12 cellular contexts compared by ENCODE assay signal in the genomic region with DNA sequence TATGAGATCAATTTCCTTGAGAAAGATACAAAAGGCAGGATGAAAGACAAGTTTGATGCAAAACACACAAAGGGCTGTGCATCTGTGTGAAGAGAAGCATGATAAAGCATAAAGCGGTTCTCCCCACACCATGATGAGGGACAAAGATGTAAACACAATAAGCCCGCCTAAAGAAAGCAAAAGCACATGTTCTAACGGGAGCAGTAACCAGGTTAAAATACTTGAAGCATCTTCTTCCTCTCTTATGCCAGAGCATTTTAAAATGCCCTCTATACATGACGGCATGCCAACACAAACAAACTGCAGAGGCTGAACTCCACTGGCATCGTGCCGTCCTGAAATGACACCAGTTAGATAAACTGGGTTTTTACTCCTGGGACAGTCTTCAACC.
DNase-seq lines count a peak whose midpoint lies in the region; ATAC-seq and TF ChIP-seq lines count a peak whose summit lies in the region.
"Had no signal": no experiment of that assay in that cellular context is flagged by ENCODE, and none has a peak within 500 bp of the region (broad histone marks: within the 10 kb centered on the region; RNA-seq: fewer than 3 reads in every experiment).

No MANE protein-coding gene starts in this region.

- WGBS in IMR-90 (ENCODE audit: extremely low coverage in 2 of 2, insufficient read length in 1 of 2), 2 experiments: no CpG with 5 or more reads among the region's 6 CpGs
- 13 to 15% methylated on average over 6 of the region's 6 CpGs for WGBS in body of pancreas, 2 donors

- peak overlapping the region; percentile 51; the same call in 1 of the 2 replicates for H3K18ac ChIP-seq in IMR-90 (ENCODE audit: low read depth, low read length)

- no peak overlapping the region for H3K4ac ChIP-seq in IMR-90 (ENCODE audit: low read depth, low read length)

- no peak overlapping the region for H3K27ac Mint-ChIP-seq in stimulated activated effector memory CD8-positive, alpha-beta T cell treated with anti-CD3 and anti-CD28 coated beads, Interleukin-12 subunit alpha, Interleukin-12 subunit beta, amount 100 ng/mL, for 72 hours

- H3K36me3 ChIP-seq in IMR-90 (ENCODE audit: control insufficient read depth, insufficient read depth, low read length) (no peaks in the 10 kb centered on the region; the same call in 1 of the 2 replicates), body of pancreas (replicated peaks in 1 of 2; ENCODE audit: insufficient read depth in 1 of 2, low read depth in 2 of 2) (no peaks in the 10 kb centered on the region)
- H3K36me3 ChIP-seq in effector memory CD4-positive, alpha-beta T cell (ENCODE audit: control insufficient read depth, insufficient read depth, low read length): no peaks in the 10 kb centered on the region

- dilution Hi-C loops in IMR-90 (cut with HindIII; ENCODE audit: low sequenced_read_pairs, unreplicated experiment): no loop called here

- no peaks in the 10 kb centered on the region for H3K36me3 Mint-ChIP-seq in stimulated activated effector memory CD8-positive, alpha-beta T cell treated with anti-CD3 and anti-CD28 coated beads, Interleukin-12 subunit alpha, Interleukin-12 subunit beta, amount 100 ng/mL, for 72 hours

- no peaks in the 10 kb centered on the region for H4K20me1 ChIP-seq in IMR-90 (ENCODE audit: insufficient read depth, low read length)

- H3K27me3 ChIP-seq in IMR-90 (ENCODE audit: control insufficient read depth, insufficient read depth, low read length): no peaks in the 10 kb centered on the region
- no peaks in the 10 kb centered on the region for H3K27me3 ChIP-seq in body of pancreas
- H3K27me3 ChIP-seq in layer of hippocampus (ENCODE audit: control insufficient read depth, insufficient read depth, low read length): no peaks in the 10 kb centered on the region
- H3K27me3 ChIP-seq in effector memory CD4-positive, alpha-beta T cell (replicated peaks; ENCODE audit: control insufficient read depth, insufficient read depth, low read length, poor library complexity, severe bottlenecking): no peaks in the 10 kb centered on the region

- peak overlapping the region; percentile 35; the same call in 1 of the 2 replicates for H4K5ac ChIP-seq in IMR-90 (ENCODE audit: low read depth, low read length)

- H3K4me1 ChIP-seq in IMR-90 (ENCODE audit: control insufficient read depth, insufficient read depth, low read length) (peaks cover 8% of the 10 kb centered on the region; the same call in 1 of the 2 replicates), body of pancreas (peaks cover 30% of the 10 kb centered on the region)
- H3K4me1 ChIP-seq in effector memory CD4-positive, alpha-beta T cell (ENCODE audit: control insufficient read depth, insufficient read depth, low read length, poor library complexity, severe bottlenecking): no peaks in the 10 kb centered on the region

- CTCF ChIA-PET in IMR-90 (lab: Yijun Ruan, JAX): no interaction called here

- H2BK15ac ChIP-seq in IMR-90 (ENCODE audit: low read depth, low read length): no peak overlapping the region

- no peak overlapping the region for H2AK5ac ChIP-seq in IMR-90 (ENCODE audit: low read depth, low read length)

- H3K27ac ChIP-seq in IMR-90 (ENCODE audit: insufficient read depth, low read length): no peak overlapping the region
- peak overlapping the region in 2 of 4 donors; percentile 6 to 48 for H3K27ac ChIP-seq in body of pancreas
- peak overlapping the region; percentile 64 for H3K27ac ChIP-seq in layer of hippocampus (ENCODE audit: low read depth, low read length)
- peak overlapping the region; percentile 79 for H3K27ac ChIP-seq in substantia nigra (ENCODE audit: low read depth, low read length, poor library complexity, severe bottlenecking)
- H3K27ac ChIP-seq in effector memory CD4-positive, alpha-beta T cell (ENCODE audit: insufficient read depth, low read length, poor library complexity, severe bottlenecking): no peak overlapping the region
- H3K27ac ChIP-seq: HL-60, SK-N-MC had no signal

- H3K9me3 Mint-ChIP-seq in stimulated activated effector memory CD8-positive, alpha-beta T cell treated with anti-CD3 and anti-CD28 coated beads, Interleukin-12 subunit alpha, Interleukin-12 subunit beta, amount 100 ng/mL, for 72 hours: peaks cover 18% of the 10 kb centered on the region

- H3K9me1 ChIP-seq in IMR-90 (ENCODE audit: insufficient read depth, low read length): 0 out of 2 replicates have a peak, but pooled peaks cover 3% of the 10 kb centered on the region

- no peak for TF ChIP-seq POLR2A in IMR-90 (IDR thresholded peaks at IDR 0.05; ENCODE audit: low read depth, low read length)
- no peak for TF ChIP-seq POLR2A in body of pancreas (IDR thresholded peaks at IDR 0.05)

- H3K9ac ChIP-seq in IMR-90 (ENCODE audit: low read depth, low read length): no peak overlapping the region

- H2BK5ac ChIP-seq in IMR-90 (ENCODE audit: low read depth, low read length, poor library complexity, severe bottlenecking): peak overlapping the region; percentile 18

- H3K4me3 Mint-ChIP-seq in stimulated activated effector memory CD8-positive, alpha-beta T cell treated with anti-CD3 and anti-CD28 coated beads, Interleukin-12 subunit alpha, Interleukin-12 subunit beta, amount 100 ng/mL, for 72 hours: no peak overlapping the region

- intact Hi-C loops in IMR-90 (cut with micrococcal nuclease): no loop called here
- intact Hi-C loops in body of pancreas (cut with DNase I): no loop called here

- H3K4me2 ChIP-seq in IMR-90 (ENCODE audit: low read depth, low read length): peak overlapping the region; percentile 74

- TF ChIP-seq CTCF in IMR-90 (conservative IDR thresholded peaks at IDR 0.05; ENCODE audit: low read depth, low read length) (no peak), body of pancreas (IDR thresholded peaks at IDR 0.05) (no peak)

- peak overlapping the region; percentile 36 for H3K23ac ChIP-seq in IMR-90 (ENCODE audit: low read depth, low read length)

- H3K4me1 Mint-ChIP-seq in stimulated activated effector memory CD8-positive, alpha-beta T cell treated with anti-CD3 and anti-CD28 coated beads, Interleukin-12 subunit alpha, Interleukin-12 subunit beta, amount 100 ng/mL, for 72 hours: no peaks in the 10 kb centered on the region

- no peak overlapping the region for H4K91ac ChIP-seq in IMR-90 (ENCODE audit: insufficient read depth, low read depth, low read length)

- no peak overlapping the region for H2AK9ac ChIP-seq in IMR-90 (replicated peaks; ENCODE audit: low read depth, low read length, poor library complexity)

- H2BK20ac ChIP-seq in IMR-90 (ENCODE audit: low read depth, low read length): no peak overlapping the region

- no peak overlapping the region for H2AFZ ChIP-seq in IMR-90 (replicated peaks; ENCODE audit: low read length, poor library complexity)

- TF ChIP-seq RAD21 in IMR-90 (IDR thresholded peaks at IDR 0.05; ENCODE audit: low read length): no peak

- no peak overlapping the region for H3K56ac ChIP-seq in IMR-90 (ENCODE audit: extremely low read depth, insufficient read depth, low read length)

- H4K8ac ChIP-seq in IMR-90 (ENCODE audit: low read depth in 2 of 2, low read length in 2 of 2): peak overlapping the region in 1 of 2 experiments; percentile 8; a peak in 1 of 4 replicates

- no peak overlapping the region for H3K4me3 ChIP-seq in IMR-90 (ENCODE audit: insufficient read depth, low read depth, low read length)
- H3K4me3 ChIP-seq in body of pancreas: no peak overlapping the region
- no peak overlapping the region for H3K4me3 ChIP-seq in effector memory CD4-positive, alpha-beta T cell (ENCODE audit: insufficient read depth, low read depth, low read length, poor library complexity, severe bottlenecking)
- H3K4me3 ChIP-seq: SK-N-MC had no signal

- H3K14ac ChIP-seq in IMR-90 (replicated peaks; ENCODE audit: low read depth, low read length): 0 out of 2 replicates have a peak overlapping the region, but pooled peaks have one; percentile 41

- ATAC-seq in IMR-90 (ENCODE audit: low read depth) (peak; percentile 53; the same call in 1 of the 2 replicates), body of pancreas (peak; percentile 36), HG03457 (IDR thresholded peaks at IDR 0.05; ENCODE audit: unreplicated experiment) (no peak)
- no peak for ATAC-seq in stimulated activated effector memory CD8-positive, alpha-beta T cell treated with anti-CD3 and anti-CD28 coated beads, Interleukin-12 subunit alpha, Interleukin-12 subunit beta, amount 100 ng/mL, for 72 hours

- no peaks in the 10 kb centered on the region for H3K9me3 ChIP-seq in IMR-90 (ENCODE audit: control insufficient read depth, insufficient read depth, low read length)
- H3K9me3 ChIP-seq in body of pancreas: no peaks in the 10 kb centered on the region
- H3K9me3 ChIP-seq in effector memory CD4-positive, alpha-beta T cell (ENCODE audit: control insufficient read depth, low read length): no peaks in the 10 kb centered on the region

- DNase-seq in IMR-90: no peak
- DNase-seq in body of pancreas: peak; percentile 17 to 52 (median 22)
- DNase-seq in substantia nigra (lab: John Stamatoyannopoulos, UW): peak in 5 of 49 donors; percentile 12 to 25 (median 20)
- DNase-seq in effector memory CD4-positive, alpha-beta T cell: no peak
- DNase-seq in HPDE6-E6E7 (ENCODE audit: extremely low spot score): no peak
- no peak for DNase-seq in stimulated activated effector memory CD8-positive, alpha-beta T cell treated with anti-CD3 and anti-CD28 coated beads, Interleukin-12 subunit alpha, Interleukin-12 subunit beta, amount 100 ng/mL, for 72 hours (ENCODE audit: low spot score in 2 of 2)
- DNase-seq: NCI-H2171; stimulated activated CD4-positive, alpha-beta T cell treated with anti-CD3 and anti-CD28 coated beads, Interleukin-1b, Interleukin-23, amount 100 ng/mL, for 48 hours had no signal

- H2BK120ac ChIP-seq in IMR-90 (ENCODE audit: low read depth, low read length): no peak overlapping the region

- POLR2A ChIA-PET in IMR-90 (lab: Charles Lee; ENCODE audit: unreplicated experiment): no interaction called here

- BruUV-seq in IMR-90 (replicated peaks; lab: Mats Ljungman, UMichigan): no TSS peak

- peaks cover 19 to 33% of the 10 kb centered on the region in 2 experiments for H3K79me1 ChIP-seq in IMR-90 (ENCODE audit: low read depth in 1 of 2, low read length in 2 of 2)

- in situ Hi-C loops in IMR-90 (cut with MboI; ENCODE audit: low sequenced_read_pairs): no loop called here

TF ChIP-seq in IMR-90, 13 proteins besides CTCF, POLR2A, EP300 and RAD21:
- TF ChIP-seq MXI1 (IDR thresholded peaks at IDR 0.05; ENCODE audit: borderline replicate concordance, low read depth, low read length) (no peak), FOS (IDR thresholded peaks at IDR 0.05; ENCODE audit: low read depth, low read length) (no peak), RCOR1 (IDR thresholded peaks at IDR 0.05; ENCODE audit: insufficient replicate concordance, low read length) (no peak)

Comparison
In these comparisons a context has a peak if more than half of its experiments do, and no peak if none do; other contexts are left out.
1. ATAC-seq: peak in IMR-90 (single experiment) and body of pancreas (single experiment); none in HG03457 (single experiment) and stimulated activated effector memory CD8-positive, alpha-beta T cell treated with anti-CD3 and anti-CD28 coated beads, Interleukin-12 subunit alpha, Interleukin-12 subunit beta, amount 100 ng/mL, for 72 hours (single experiment).
2. DNase-seq: peak in body of pancreas (4 of 4); none in IMR-90 (single experiment), effector memory CD4-positive, alpha-beta T cell (0 of 3), HPDE6-E6E7 (single experiment) and stimulated activated effector memory CD8-positive, alpha-beta T cell treated with anti-CD3 and anti-CD28 coated beads, Interleukin-12 subunit alpha, Interleukin-12 subunit beta, amount 100 ng/mL, for 72 hours (0 of 2).
3. H3K27ac ChIP-seq: peak in layer of hippocampus (single experiment) and substantia nigra (single experiment); none in IMR-90 (single experiment) and effector memory CD4-positive, alpha-beta T cell (single experiment).